Comparison of ENCODE assay signal across 21 cellular contexts in the genomic region with DNA sequence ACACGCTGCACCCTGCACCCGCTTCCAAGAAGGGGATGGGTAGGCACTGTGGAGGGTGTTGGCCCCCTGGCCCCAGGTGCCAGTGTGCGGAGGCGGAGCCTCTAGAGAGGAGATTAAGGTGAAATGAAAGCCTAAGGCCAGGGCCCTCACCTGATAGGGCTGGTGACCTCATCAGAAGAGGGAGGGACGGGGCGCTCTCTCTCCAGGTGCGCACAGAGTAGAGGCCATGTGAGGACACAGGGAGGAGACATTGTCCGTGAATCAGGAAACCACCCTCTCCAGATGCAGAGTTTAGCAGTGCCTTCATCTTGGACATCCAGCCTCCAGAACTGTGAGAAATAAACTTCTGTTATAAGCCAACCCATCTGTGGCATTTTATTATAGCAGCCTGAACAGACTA.
DNase-seq lines count a peak whose midpoint lies in the region; ATAC-seq, FAIRE-seq and TF ChIP-seq lines count a peak whose summit lies in the region.
"Had no signal": no experiment of that assay in that cellular context is flagged by ENCODE, and none has a peak within 500 bp of the region (broad histone marks: within the 10 kb centered on the region; RNA-seq: fewer than 3 reads in every experiment).

No MANE protein-coding gene starts in this region.

- H2AFZ ChIP-seq in K562 (ENCODE audit: low read depth, low read length), result 0 out of 2 replicates have a peak overlapping the region, but pooled peaks have one; percentile 2

- BruUV-seq in K562 (replicated peaks; lab: Mats Ljungman, UMichigan), result no TSS peak

- H3K9me3 Mint-ChIP-seq in activated CD4-positive, alpha-beta T cell treated with anti-CD3 and anti-CD28 coated beads for 36 hours (ENCODE audit: low read depth), result no peaks in the 10 kb centered on the region
- H3K9me3 Mint-ChIP-seq: endodermal cell; stimulated activated naive B cell treated with anti-CD40 and anti-IgM and Interleukin-4, amounts not matched to agents 10 μg/mL and 1 μg/mL and 100 μg/mL, for 72 hours; T-helper 2 cell treated with Interferon-gamma antibody and Interleukin-4, amounts not matched to agents 5 μg/mL and 100 μg/mL, for 36 hours; type B pancreatic cell had no signal

- H3K4me3 Mint-ChIP-seq in activated CD4-positive, alpha-beta T cell treated with anti-CD3 and anti-CD28 coated beads for 36 hours, result no peak overlapping the region
- H3K4me3 Mint-ChIP-seq: endodermal cell; stimulated activated naive B cell treated with anti-CD40 and anti-IgM and Interleukin-4, amounts not matched to agents 10 μg/mL and 1 μg/mL and 100 μg/mL, for 72 hours; T-helper 2 cell treated with Interferon-gamma antibody and Interleukin-4, amounts not matched to agents 5 μg/mL and 100 μg/mL, for 36 hours; type B pancreatic cell had no signal

- peak in 2 of 3 experiments; percentile 15 to 18; a peak in 1 of 6 replicates for TF ChIP-seq CTCF in K562 (IDR thresholded peaks at IDR 0.05 in 2 of 3, conservative IDR thresholded peaks at IDR 0.05 in 1 of 3; ENCODE audit: insufficient read depth in 2 of 3, low read depth in 1 of 3, low read length in 3 of 3)
- TF ChIP-seq CTCF in upper lobe of right lung (IDR thresholded peaks at IDR 0.05), result no peak

- H3K27ac Mint-ChIP-seq in activated CD4-positive, alpha-beta T cell treated with anti-CD3 and anti-CD28 coated beads for 36 hours, result no peak overlapping the region
- H3K27ac Mint-ChIP-seq: endodermal cell; stimulated activated naive B cell treated with anti-CD40 and anti-IgM and Interleukin-4, amounts not matched to agents 10 μg/mL and 1 μg/mL and 100 μg/mL, for 72 hours; T-helper 2 cell treated with Interferon-gamma antibody and Interleukin-4, amounts not matched to agents 5 μg/mL and 100 μg/mL, for 36 hours; type B pancreatic cell had no signal

- POLR2A ChIA-PET in K562 (lab: Yijun Ruan, JAX), result interaction anchor here (0.7 kb wide), 1 partner anchor 180 kb away, joined by 3 read pairs; no protein-coding TSS in a partner anchor
- POLR2A ChIA-PET in activated CD4-positive, alpha-beta T cell treated with anti-CD3 and anti-CD28 coated beads for 36 hours (lab: Charles Lee), result no interaction called here

- no peak for FAIRE-seq in K562 (lab: Jason Lieb, UNC)
- FAIRE-seq: astrocyte had no signal

- intact Hi-C loops in K562 (cut with micrococcal nuclease) (no loop called here), upper lobe of right lung (cut with DNase I) (no loop called here)
- intact Hi-C loops in activated CD4-positive, alpha-beta T cell treated with anti-CD3 and anti-CD28 coated beads for 36 hours (cut with DNase I, micrococcal nuclease), result no loop called here

- DNase-seq in NCI-H748 (lab: John Stamatoyannopoulos, UW; ENCODE audit: unreplicated experiment) (peak; percentile 33), NCI-H748 treated with DMSO at 0.1 percent for 48 hours (lab: John Stamatoyannopoulos, UW) (no peak), NCI-H2196 (lab: John Stamatoyannopoulos, UW; ENCODE audit: unreplicated experiment) (peak; percentile 74), K562 (ENCODE audit: extremely low read depth in 1 of 4, low spot score in 3 of 4) (no peak), upper lobe of right lung (no peak), SW480 (ENCODE audit: low spot score) (no peak), NAMALWA (ENCODE audit: low spot score) (no peak)
- no peak for DNase-seq in activated CD4-positive, alpha-beta T cell treated with anti-CD3 and anti-CD28 coated beads for 36 hours
- DNase-seq: activated CD4-positive, alpha-beta T cell treated with anti-CD3 and anti-CD28 coated beads for 1 hour; activated CD8-positive, alpha-beta memory T cell treated with anti-CD3 and anti-CD28 coated beads, Interleukin-2, amount 50 U/mL, for 48 hours; activated naive CD4-positive, alpha-beta T cell treated with Interleukin-2 at 50 U/mL for 16 hours; endodermal cell; hippocampal formation; midbrain; MM.1S; NCI-H2227 treated with DMSO at 0.1 percent for 48 hours; stimulated activated naive B cell treated with anti-CD40 and anti-IgM and Interleukin-4, amounts not matched to agents 10 μg/mL and 1 μg/mL and 100 μg/mL, for 72 hours had no signal

- peak in 1 of 2 experiments; percentile 32; a peak in 2 of 4 replicates for TF ChIP-seq RAD21 in K562 (CRISPR knock-in tag; conservative IDR thresholded peaks at IDR 0.05 in 1 of 2, IDR thresholded peaks at IDR 0.05 in 1 of 2)

- in situ Hi-C loops in K562 (cut with MboI), result no loop called here

- H3K9me1 ChIP-seq in K562 (ENCODE audit: control insufficient read depth, insufficient read depth, low read length), result no peaks in the 10 kb centered on the region

- H3K27ac ChIP-seq in K562 (ENCODE audit: extremely low read depth, low read depth, low read length) (no peak overlapping the region), upper lobe of right lung (no peak overlapping the region)
- H3K27ac ChIP-seq: SJSA1 had no signal

- H3K9ac ChIP-seq in K562 (ENCODE audit: insufficient read depth in 1 of 2, low read depth in 2 of 2, low read length in 2 of 2), result no peak overlapping the region

- H3K4me3 ChIP-seq in K562 (no peak overlapping the region), upper lobe of right lung (no peak overlapping the region)
- H3K4me3 ChIP-seq: SJSA1 had no signal

- H3K36me3 Mint-ChIP-seq in activated CD4-positive, alpha-beta T cell treated with anti-CD3 and anti-CD28 coated beads for 36 hours (ENCODE audit: low read depth), result peaks cover 2% of the 10 kb centered on the region
- H3K36me3 Mint-ChIP-seq: stimulated activated naive B cell treated with anti-CD40 and anti-IgM and Interleukin-4, amounts not matched to agents 10 μg/mL and 1 μg/mL and 100 μg/mL, for 72 hours; type B pancreatic cell had no signal

- H3K27me3 Mint-ChIP-seq in activated CD4-positive, alpha-beta T cell treated with anti-CD3 and anti-CD28 coated beads for 36 hours, result no peaks in the 10 kb centered on the region
- H3K27me3 Mint-ChIP-seq: stimulated activated naive B cell treated with anti-CD40 and anti-IgM and Interleukin-4, amounts not matched to agents 10 μg/mL and 1 μg/mL and 100 μg/mL, for 72 hours; type B pancreatic cell had no signal

- H3K27me3 ChIP-seq in K562 (ENCODE audit: control insufficient read depth in 2 of 2, insufficient read depth in 2 of 2, low read length in 2 of 2) (no peaks in the 10 kb centered on the region), upper lobe of right lung (no peaks in the 10 kb centered on the region)
- H3K27me3 ChIP-seq: SJSA1 had no signal

- CTCF ChIA-PET in K562 (lab: Yijun Ruan, JAX; ENCODE audit: low intra/inter-chr PET ratio), result interaction anchor here (0.7 kb wide), 1 partner anchor 129 kb away, joined by 4 read pairs; no protein-coding TSS in a partner anchor
- CTCF ChIA-PET in activated CD4-positive, alpha-beta T cell treated with anti-CD3 and anti-CD28 coated beads for 36 hours (lab: Charles Lee), result no interaction called here

- H3K4me1 Mint-ChIP-seq in activated CD4-positive, alpha-beta T cell treated with anti-CD3 and anti-CD28 coated beads for 36 hours, result no peaks in the 10 kb centered on the region

- ATAC-seq in K562, result peak; percentile 45
- peak; percentile 64 for ATAC-seq in upper lobe of right lung
- no peak for ATAC-seq in activated CD4-positive, alpha-beta T cell treated with anti-CD3 and anti-CD28 coated beads for 36 hours
- ATAC-seq: stimulated activated naive B cell treated with anti-CD40 and anti-IgM and Interleukin-4, amounts not matched to agents 10 μg/mL and 1 μg/mL and 100 μg/mL, for 72 hours had no signal

- no peak for TF ChIP-seq EP300 in K562 (IDR thresholded peaks at IDR 0.05; ENCODE audit: low read length)

- 70% methylated on average over 8 of the region's 8 CpGs for WGBS in K562 (ENCODE audit: insufficient coverage, low coverage, missing lambda C conversion rate)

- peaks cover 13 to 16% of the 10 kb centered on the region in 2 experiments for H3K4me1 ChIP-seq in K562 (replicated peaks in 1 of 2; ENCODE audit: control insufficient read depth in 2 of 2, insufficient read depth in 2 of 2, low read length in 2 of 2)
- H3K4me1 ChIP-seq in upper lobe of right lung, result no peaks in the 10 kb centered on the region

- no peaks in the 10 kb centered on the region for H3K79me2 ChIP-seq in K562 (ENCODE audit: control insufficient read depth, insufficient read depth, low read length)

- no peaks in the 10 kb centered on the region for H3K9me3 ChIP-seq in K562 (replicated peaks; ENCODE audit: control insufficient read depth, insufficient read depth, low read depth, low read length)
- no peaks in the 10 kb centered on the region for H3K9me3 ChIP-seq in upper lobe of right lung
- H3K9me3 ChIP-seq: SJSA1 had no signal

- no peaks in the 10 kb centered on the region for H4K20me1 ChIP-seq in K562 (replicated peaks; ENCODE audit: control insufficient read depth, insufficient read depth, low read length)

- H3K4me2 ChIP-seq in K562 (ENCODE audit: insufficient read depth, low read length), result no peak overlapping the region

- H3K36me3 ChIP-seq in K562 (ENCODE audit: control insufficient read depth, insufficient read depth, low read length), result no peaks in the 10 kb centered on the region
- no peaks in the 10 kb centered on the region for H3K36me3 ChIP-seq in upper lobe of right lung
- H3K36me3 ChIP-seq: SJSA1 had no signal

- TF ChIP-seq POLR2A in K562 (conservative IDR thresholded peaks at IDR 0.05), result no peak

TF ChIP-seq in K562, 482 proteins besides CTCF, POLR2A, EP300 and RAD21:
- peak; percentile 20; the same call in 1 of the 2 replicates for TF ChIP-seq JUND (IDR thresholded peaks at IDR 0.05; ENCODE audit: borderline replicate concordance, low read depth, low read length)
- no peak for TF ChIP-seq JUND (tag; IDR thresholded peaks at IDR 0.05; ENCODE audit: borderline replicate concordance, low read depth, low read length)
- no peak for TF ChIP-seq ZNF282 (CRISPR knock-in tag; IDR thresholded peaks at IDR 0.05)
- TF ChIP-seq, protein P1, sequence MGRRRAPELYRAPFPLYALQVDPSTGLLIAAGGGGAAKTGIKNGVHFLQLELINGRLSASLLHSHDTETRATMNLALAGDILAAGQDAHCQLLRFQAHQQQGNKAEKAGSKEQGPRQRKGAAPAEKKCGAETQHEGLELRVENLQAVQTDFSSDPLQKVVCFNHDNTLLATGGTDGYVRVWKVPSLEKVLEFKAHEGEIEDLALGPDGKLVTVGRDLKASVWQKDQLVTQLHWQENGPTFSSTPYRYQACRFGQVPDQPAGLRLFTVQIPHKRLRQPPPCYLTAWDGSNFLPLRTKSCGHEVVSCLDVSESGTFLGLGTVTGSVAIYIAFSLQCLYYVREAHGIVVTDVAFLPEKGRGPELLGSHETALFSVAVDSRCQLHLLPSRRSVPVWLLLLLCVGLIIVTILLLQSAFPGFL (CRISPR knock-in tag; IDR thresholded peaks at IDR 0.05), result no peak

Comparison
In these comparisons a context has a peak if more than half of its experiments do, and no peak if none do; other contexts are left out.
1. DNase-seq: peak in NCI-H748 (single experiment) and NCI-H2196 (single experiment); none in NCI-H748 treated with DMSO at 0.1 percent for 48 hours (single experiment), K562 (0 of 4), upper lobe of right lung (single experiment), SW480 (single experiment), NAMALWA (single experiment) and activated CD4-positive, alpha-beta T cell treated with anti-CD3 and anti-CD28 coated beads for 36 hours (single experiment).